In genomic region chr11:47268448-47269001, GRCh38 we compare ENCODE assay signal across 1 cellular context.
TF ChIP-seq lines count a peak whose summit lies in the region.

No MANE protein-coding gene starts in this region.

TF ChIP-seq in K562, 482 proteins besides CTCF, POLR2A, EP300 and RAD21 (continues in another document):
- TF ChIP-seq ZNF23 (CRISPR knock-in tag; IDR thresholded peaks at IDR 0.05), result no peak
- TF ChIP-seq, protein P1, sequence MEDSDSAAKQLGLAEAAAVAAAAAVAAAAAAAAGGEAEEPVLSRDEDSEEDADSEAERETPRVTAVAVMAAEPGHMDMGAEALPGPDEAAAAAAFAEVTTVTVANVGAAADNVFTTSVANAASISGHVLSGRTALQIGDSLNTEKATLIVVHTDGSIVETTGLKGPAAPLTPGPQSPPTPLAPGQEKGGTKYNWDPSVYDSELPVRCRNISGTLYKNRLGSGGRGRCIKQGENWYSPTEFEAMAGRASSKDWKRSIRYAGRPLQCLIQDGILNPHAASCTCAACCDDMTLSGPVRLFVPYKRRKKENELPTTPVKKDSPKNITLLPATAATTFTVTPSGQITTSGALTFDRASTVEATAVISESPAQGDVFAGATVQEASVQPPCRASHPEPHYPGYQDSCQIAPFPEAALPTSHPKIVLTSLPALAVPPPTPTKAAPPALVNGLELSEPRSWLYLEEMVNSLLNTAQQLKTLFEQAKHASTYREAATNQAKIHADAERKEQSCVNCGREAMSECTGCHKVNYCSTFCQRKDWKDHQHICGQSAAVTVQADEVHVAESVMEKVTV (CRISPR knock-in tag; IDR thresholded peaks at IDR 0.05), result no peak
- no peak for TF ChIP-seq ELF1 (tag; IDR thresholded peaks at IDR 0.05)
- 0 out of 4 replicates have a peak, but pooled peaks of 1 of the 2 experiments have one; percentile 13 for TF ChIP-seq TEAD1 (CRISPR knock-in tag; IDR thresholded peaks at IDR 0.05)
- 0 out of 2 replicates have a peak, but pooled peaks have one; percentile 8 for TF ChIP-seq ZNF668 (CRISPR knock-in tag; IDR thresholded peaks at IDR 0.05)
- no peak for TF ChIP-seq ZMIZ1 (IDR thresholded peaks at IDR 0.05; ENCODE audit: low read depth in 2 of 2, low read length in 2 of 2)
- TF ChIP-seq MEF2D (tag; conservative IDR thresholded peaks at IDR 0.05; ENCODE audit: low read depth), result no peak
- no peak for TF ChIP-seq CREB1 (IDR thresholded peaks at IDR 0.05)
- no peak for TF ChIP-seq CREB1 (CRISPR knock-in tag; IDR thresholded peaks at IDR 0.05)
- peak; percentile 26 for TF ChIP-seq ZBTB7A (IDR thresholded peaks at IDR 0.05; ENCODE audit: borderline replicate concordance, control insufficient read depth, low read depth, low read length)
- no peak for TF ChIP-seq ATF3 (IDR thresholded peaks at IDR 0.05)
- TF ChIP-seq ATF3 (CRISPR knock-in tag; conservative IDR thresholded peaks at IDR 0.05), result peak; percentile 41
- TF ChIP-seq, protein P2, sequence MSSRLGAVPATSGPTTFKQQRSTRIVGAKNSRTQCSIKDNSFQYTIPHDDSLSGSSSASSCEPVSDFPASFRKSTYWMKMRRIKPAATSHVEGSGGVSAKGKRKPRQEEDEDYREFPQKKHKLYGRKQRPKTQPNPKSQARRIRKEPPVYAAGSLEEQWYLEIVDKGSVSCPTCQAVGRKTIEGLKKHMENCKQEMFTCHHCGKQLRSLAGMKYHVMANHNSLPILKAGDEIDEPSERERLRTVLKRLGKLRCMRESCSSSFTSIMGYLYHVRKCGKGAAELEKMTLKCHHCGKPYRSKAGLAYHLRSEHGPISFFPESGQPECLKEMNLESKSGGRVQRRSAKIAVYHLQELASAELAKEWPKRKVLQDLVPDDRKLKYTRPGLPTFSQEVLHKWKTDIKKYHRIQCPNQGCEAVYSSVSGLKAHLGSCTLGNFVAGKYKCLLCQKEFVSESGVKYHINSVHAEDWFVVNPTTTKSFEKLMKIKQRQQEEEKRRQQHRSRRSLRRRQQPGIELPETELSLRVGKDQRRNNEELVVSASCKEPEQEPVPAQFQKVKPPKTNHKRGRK (tag; IDR thresholded peaks at IDR 0.05), result no peak
- TF ChIP-seq, protein P3, sequence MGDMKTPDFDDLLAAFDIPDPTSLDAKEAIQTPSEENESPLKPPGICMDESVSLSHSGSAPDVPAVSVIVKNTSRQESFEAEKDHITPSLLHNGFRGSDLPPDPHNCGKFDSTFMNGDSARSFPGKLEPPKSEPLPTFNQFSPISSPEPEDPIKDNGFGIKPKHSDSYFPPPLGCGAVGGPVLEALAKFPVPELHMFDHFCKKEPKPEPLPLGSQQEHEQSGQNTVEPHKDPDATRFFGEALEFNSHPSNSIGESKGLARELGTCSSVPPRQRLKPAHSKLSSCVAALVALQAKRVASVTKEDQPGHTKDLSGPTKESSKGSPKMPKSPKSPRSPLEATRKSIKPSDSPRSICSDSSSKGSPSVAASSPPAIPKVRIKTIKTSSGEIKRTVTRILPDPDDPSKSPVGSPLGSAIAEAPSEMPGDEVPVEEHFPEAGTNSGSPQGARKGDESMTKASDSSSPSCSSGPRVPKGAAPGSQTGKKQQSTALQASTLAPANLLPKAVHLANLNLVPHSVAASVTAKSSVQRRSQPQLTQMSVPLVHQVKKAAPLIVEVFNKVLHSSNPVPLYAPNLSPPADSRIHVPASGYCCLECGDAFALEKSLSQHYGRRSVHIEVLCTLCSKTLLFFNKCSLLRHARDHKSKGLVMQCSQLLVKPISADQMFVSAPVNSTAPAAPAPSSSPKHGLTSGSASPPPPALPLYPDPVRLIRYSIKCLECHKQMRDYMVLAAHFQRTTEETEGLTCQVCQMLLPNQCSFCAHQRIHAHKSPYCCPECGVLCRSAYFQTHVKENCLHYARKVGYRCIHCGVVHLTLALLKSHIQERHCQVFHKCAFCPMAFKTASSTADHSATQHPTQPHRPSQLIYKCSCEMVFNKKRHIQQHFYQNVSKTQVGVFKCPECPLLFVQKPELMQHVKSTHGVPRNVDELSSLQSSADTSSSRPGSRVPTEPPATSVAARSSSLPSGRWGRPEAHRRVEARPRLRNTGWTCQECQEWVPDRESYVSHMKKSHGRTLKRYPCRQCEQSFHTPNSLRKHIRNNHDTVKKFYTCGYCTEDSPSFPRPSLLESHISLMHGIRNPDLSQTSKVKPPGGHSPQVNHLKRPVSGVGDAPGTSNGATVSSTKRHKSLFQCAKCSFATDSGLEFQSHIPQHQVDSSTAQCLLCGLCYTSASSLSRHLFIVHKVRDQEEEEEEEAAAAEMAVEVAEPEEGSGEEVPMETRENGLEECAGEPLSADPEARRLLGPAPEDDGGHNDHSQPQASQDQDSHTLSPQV (IDR thresholded peaks at IDR 0.05), result peak; percentile 75; the same call in 1 of the 2 replicates
- no peak for TF ChIP-seq ZNF551 (CRISPR knock-in tag; IDR thresholded peaks at IDR 0.05)
- no peak for TF ChIP-seq THAP12 (CRISPR knock-in tag; IDR thresholded peaks at IDR 0.05)
- TF ChIP-seq HBP1 (CRISPR knock-in tag; IDR thresholded peaks at IDR 0.05), result no peak
- TF ChIP-seq ZNF75A (CRISPR knock-in tag; IDR thresholded peaks at IDR 0.05), result peak; percentile 34; the same call in 1 of the 2 replicates
- TF ChIP-seq, protein P4, sequence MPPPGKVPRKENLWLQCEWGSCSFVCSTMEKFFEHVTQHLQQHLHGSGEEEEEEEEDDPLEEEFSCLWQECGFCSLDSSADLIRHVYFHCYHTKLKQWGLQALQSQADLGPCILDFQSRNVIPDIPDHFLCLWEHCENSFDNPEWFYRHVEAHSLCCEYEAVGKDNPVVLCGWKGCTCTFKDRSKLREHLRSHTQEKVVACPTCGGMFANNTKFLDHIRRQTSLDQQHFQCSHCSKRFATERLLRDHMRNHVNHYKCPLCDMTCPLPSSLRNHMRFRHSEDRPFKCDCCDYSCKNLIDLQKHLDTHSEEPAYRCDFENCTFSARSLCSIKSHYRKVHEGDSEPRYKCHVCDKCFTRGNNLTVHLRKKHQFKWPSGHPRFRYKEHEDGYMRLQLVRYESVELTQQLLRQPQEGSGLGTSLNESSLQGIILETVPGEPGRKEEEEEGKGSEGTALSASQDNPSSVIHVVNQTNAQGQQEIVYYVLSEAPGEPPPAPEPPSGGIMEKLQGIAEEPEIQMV (tag; conservative IDR thresholded peaks at IDR 0.05; ENCODE audit: low read depth), result no peak
- TF ChIP-seq, protein P5, sequence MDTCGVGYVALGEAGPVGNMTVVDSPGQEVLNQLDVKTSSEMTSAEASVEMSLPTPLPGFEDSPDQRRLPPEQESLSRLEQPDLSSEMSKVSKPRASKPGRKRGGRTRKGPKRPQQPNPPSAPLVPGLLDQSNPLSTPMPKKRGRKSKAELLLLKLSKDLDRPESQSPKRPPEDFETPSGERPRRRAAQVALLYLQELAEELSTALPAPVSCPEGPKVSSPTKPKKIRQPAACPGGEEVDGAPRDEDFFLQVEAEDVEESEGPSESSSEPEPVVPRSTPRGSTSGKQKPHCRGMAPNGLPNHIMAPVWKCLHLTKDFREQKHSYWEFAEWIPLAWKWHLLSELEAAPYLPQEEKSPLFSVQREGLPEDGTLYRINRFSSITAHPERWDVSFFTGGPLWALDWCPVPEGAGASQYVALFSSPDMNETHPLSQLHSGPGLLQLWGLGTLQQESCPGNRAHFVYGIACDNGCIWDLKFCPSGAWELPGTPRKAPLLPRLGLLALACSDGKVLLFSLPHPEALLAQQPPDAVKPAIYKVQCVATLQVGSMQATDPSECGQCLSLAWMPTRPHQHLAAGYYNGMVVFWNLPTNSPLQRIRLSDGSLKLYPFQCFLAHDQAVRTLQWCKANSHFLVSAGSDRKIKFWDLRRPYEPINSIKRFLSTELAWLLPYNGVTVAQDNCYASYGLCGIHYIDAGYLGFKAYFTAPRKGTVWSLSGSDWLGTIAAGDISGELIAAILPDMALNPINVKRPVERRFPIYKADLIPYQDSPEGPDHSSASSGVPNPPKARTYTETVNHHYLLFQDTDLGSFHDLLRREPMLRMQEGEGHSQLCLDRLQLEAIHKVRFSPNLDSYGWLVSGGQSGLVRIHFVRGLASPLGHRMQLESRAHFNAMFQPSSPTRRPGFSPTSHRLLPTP (IDR thresholded peaks at IDR 0.05; ENCODE audit: borderline replicate concordance, extremely low read depth, insufficient read length), result no peak
- peak; percentile 37; the same call in 1 of the 2 replicates for TF ChIP-seq ETS1 (conservative IDR thresholded peaks at IDR 0.05; ENCODE audit: control insufficient read depth, low read depth, low read length)
- peak; percentile 59; the same call in 1 of the 2 replicates for TF ChIP-seq ZNF311 (CRISPR knock-in tag; IDR thresholded peaks at IDR 0.05)
- TF ChIP-seq, protein P6, sequence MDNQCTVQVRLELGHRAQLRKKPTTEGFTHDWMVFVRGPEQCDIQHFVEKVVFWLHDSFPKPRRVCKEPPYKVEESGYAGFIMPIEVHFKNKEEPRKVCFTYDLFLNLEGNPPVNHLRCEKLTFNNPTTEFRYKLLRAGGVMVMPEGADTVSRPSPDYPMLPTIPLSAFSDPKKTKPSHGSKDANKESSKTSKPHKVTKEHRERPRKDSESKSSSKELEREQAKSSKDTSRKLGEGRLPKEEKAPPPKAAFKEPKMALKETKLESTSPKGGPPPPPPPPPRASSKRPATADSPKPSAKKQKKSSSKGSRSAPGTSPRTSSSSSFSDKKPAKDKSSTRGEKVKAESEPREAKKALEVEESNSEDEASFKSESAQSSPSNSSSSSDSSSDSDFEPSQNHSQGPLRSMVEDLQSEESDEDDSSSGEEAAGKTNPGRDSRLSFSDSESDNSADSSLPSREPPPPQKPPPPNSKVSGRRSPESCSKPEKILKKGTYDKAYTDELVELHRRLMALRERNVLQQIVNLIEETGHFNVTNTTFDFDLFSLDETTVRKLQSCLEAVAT (IDR thresholded peaks at IDR 0.05), result no peak
- no peak; the same call in 1 of the 2 replicates for TF ChIP-seq NR2C2 (CRISPR knock-in tag; IDR thresholded peaks at IDR 0.05)
- no peak for TF ChIP-seq NR2C2 (tag; IDR thresholded peaks at IDR 0.05)
- no peak for TF ChIP-seq NCOA1 (IDR thresholded peaks at IDR 0.05; ENCODE audit: low read depth)
- 0 out of 2 replicates have a peak, but pooled peaks have one; percentile 8 for TF ChIP-seq ZBTB17 (CRISPR knock-in tag; IDR thresholded peaks at IDR 0.05)
- no peak for TF ChIP-seq SNIP1 (IDR thresholded peaks at IDR 0.05; ENCODE audit: low read depth)
- no peak for TF ChIP-seq ELF2 (CRISPR knock-in tag; IDR thresholded peaks at IDR 0.05)
- 0 out of 2 replicates have a peak, but pooled peaks have one; percentile 24 for TF ChIP-seq DDX20 (tag; IDR thresholded peaks at IDR 0.05; ENCODE audit: low read depth)
- TF ChIP-seq KDM5B (IDR thresholded peaks at IDR 0.05; ENCODE audit: insufficient replicate concordance, low read depth, low read length), result peak; percentile 37
- TF ChIP-seq ZFX (CRISPR knock-in tag; IDR thresholded peaks at IDR 0.05), result peak; percentile 88
